In the genomic region with DNA sequence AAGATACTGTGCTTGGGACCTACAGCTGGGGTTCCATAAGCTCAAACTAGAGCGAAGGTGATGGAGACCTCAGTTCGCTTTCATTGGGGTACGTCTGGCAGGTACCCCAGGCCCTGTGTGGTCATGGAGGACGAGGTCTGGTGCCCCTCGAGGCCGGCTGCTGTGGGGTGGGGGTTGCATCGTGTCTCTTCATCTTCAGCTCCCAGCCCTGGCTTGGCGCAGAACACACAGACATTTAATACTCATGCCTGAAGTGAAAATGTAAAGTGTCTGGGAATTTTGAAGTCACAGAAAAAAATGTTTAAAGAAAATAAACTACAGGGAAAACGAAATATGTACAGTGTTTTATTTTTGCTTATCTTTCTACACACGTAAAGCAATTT, we compare ENCODE assay signal across 22 cellular contexts.
"Had no signal": no experiment of that assay in that cellular context is flagged by ENCODE, and none has a peak within 500 bp of the region (broad histone marks: within the 10 kb centered on the region; RNA-seq: fewer than 3 reads in every experiment).

No MANE protein-coding gene starts in this region.

- H3K4me1 ChIP-seq: gastrocnemius medialis had no signal

- H3K36me3 Mint-ChIP-seq: activated naive CD4-positive, alpha-beta T cell treated with anti-CD3 and anti-CD28 coated beads, Interleukin-2, amount 50 U/mL, for 72 hours; stimulated activated naive B cell treated with anti-CD40 and anti-IgM and Interleukin-4, amounts not matched to agents 10 μg/mL and 1 μg/mL and 100 μg/mL, for 72 hours had no signal

- H3K27ac Mint-ChIP-seq: activated CD4-positive, alpha-beta memory T cell treated with anti-CD3 and anti-CD28 coated beads, Interleukin-2, amount 10 ng/mL, durations not matched to agents 7 days and 5 days; activated CD4-positive, alpha-beta T cell treated with anti-CD3 and anti-CD28 coated beads, Interleukin-2, amount 10 ng/mL, durations not matched to agents 24 days and 14 days; activated naive CD4-positive, alpha-beta T cell treated with anti-CD3 and anti-CD28 coated beads, Interleukin-2, amount 50 U/mL, for 72 hours; activated T-cell treated with anti-CD3 and anti-CD28 coated beads, Interleukin-2, amount 50 U/mL, for 72 hours; stimulated activated naive B cell treated with anti-CD40 and anti-IgM and Interleukin-4, amounts not matched to agents 10 μg/mL and 1 μg/mL and 100 μg/mL, for 72 hours; T-helper 17 cell had no signal

- H3K4me3 ChIP-seq: esophagus muscularis mucosa, gastrocnemius medialis, transverse colon, vagina had no signal

- H3K27me3 ChIP-seq: brain microvascular endothelial cell, esophagus muscularis mucosa, gastrocnemius medialis, transverse colon, vagina had no signal

- H3K27ac ChIP-seq: brain microvascular endothelial cell, esophagus muscularis mucosa, gastrocnemius medialis, transverse colon, vagina had no signal

- FAIRE-seq: colon had no signal

- H3K9me3 Mint-ChIP-seq: activated CD4-positive, alpha-beta memory T cell treated with anti-CD3 and anti-CD28 coated beads, Interleukin-2, amount 10 ng/mL, durations not matched to agents 7 days and 5 days; activated CD4-positive, alpha-beta T cell treated with anti-CD3 and anti-CD28 coated beads, Interleukin-2, amount 10 ng/mL, durations not matched to agents 24 days and 14 days; activated naive CD4-positive, alpha-beta T cell treated with anti-CD3 and anti-CD28 coated beads, Interleukin-2, amount 50 U/mL, for 72 hours; activated T-cell treated with anti-CD3 and anti-CD28 coated beads, Interleukin-2, amount 50 U/mL, for 72 hours; neural crest cell; stimulated activated naive B cell treated with anti-CD40 and anti-IgM and Interleukin-4, amounts not matched to agents 10 μg/mL and 1 μg/mL and 100 μg/mL, for 72 hours had no signal

- H3K4me3 Mint-ChIP-seq: activated CD4-positive, alpha-beta memory T cell treated with anti-CD3 and anti-CD28 coated beads, Interleukin-2, amount 10 ng/mL, durations not matched to agents 7 days and 5 days; activated CD4-positive, alpha-beta T cell treated with anti-CD3 and anti-CD28 coated beads, Interleukin-2, amount 10 ng/mL, durations not matched to agents 24 days and 14 days; activated T-cell treated with anti-CD3 and anti-CD28 coated beads, Interleukin-2, amount 50 U/mL, for 72 hours; neural crest cell; stimulated activated naive B cell treated with anti-CD40 and anti-IgM and Interleukin-4, amounts not matched to agents 10 μg/mL and 1 μg/mL and 100 μg/mL, for 72 hours; T-helper 17 cell had no signal

- H3K4me1 Mint-ChIP-seq: activated CD4-positive, alpha-beta T cell treated with anti-CD3 and anti-CD28 coated beads, Interleukin-2, amount 10 ng/mL, durations not matched to agents 24 days and 14 days; T-helper 17 cell had no signal

- H3K9me3 ChIP-seq: esophagus muscularis mucosa, gastrocnemius medialis, transverse colon, vagina had no signal

- H3K36me3 ChIP-seq: gastrocnemius medialis, transverse colon, vagina had no signal

- DNase-seq: activated CD4-positive, alpha-beta memory T cell treated with anti-CD3 and anti-CD28 coated beads, Interleukin-2, amount 10 ng/mL, durations not matched to agents 7 days and 5 days; activated CD4-positive, alpha-beta T cell treated with anti-CD3 and anti-CD28 coated beads, Interleukin-2, amount 10 ng/mL, durations not matched to agents 24 days and 14 days; activated gamma-delta T cell; activated T-cell treated with anti-CD3 and anti-CD28 coated beads, Interleukin-2, amount 50 U/mL, for 72 hours; brain microvascular endothelial cell; central memory CD4-positive, alpha-beta T cell; gastrocnemius medialis; hypothalamus; left colon; midbrain; stimulated activated CD4-positive, alpha-beta T cell treated with anti-CD3 and anti-CD28 coated beads, Interleukin-2, amount 100 ng/mL, for 48 hours; stimulated activated CD8-positive, alpha-beta memory T cell treated with anti-CD3 and anti-CD28 coated beads, Interleukin-4, amount 100 ng/mL, for 48 hours; stimulated activated naive B cell treated with anti-CD40 and anti-IgM and Interleukin-4, amounts not matched to agents 10 μg/mL and 1 μg/mL and 100 μg/mL, for 72 hours; SW 1271; T-helper 17 cell; transverse colon had no signal

- ATAC-seq: activated CD4-positive, CD25-positive, alpha-beta regulatory T cell treated with anti-CD3 and anti-CD28 coated beads, Interleukin-2, amount 50 U/mL, for 24 hours; activated naive CD4-positive, alpha-beta T cell treated with anti-CD3 and anti-CD28 coated beads, Interleukin-2, amount 50 U/mL, for 72 hours; activated T-cell treated with anti-CD3 and anti-CD28 coated beads, Interleukin-2, amount 50 U/mL, for 72 hours; gastrocnemius medialis; left colon; stimulated activated naive B cell treated with anti-CD40 and anti-IgM and Interleukin-4, amounts not matched to agents 10 μg/mL and 1 μg/mL and 100 μg/mL, for 72 hours; T-helper 17 cell had no signal
